Comparison of ENCODE assay signal across 14 cellular contexts in the genomic region with DNA sequence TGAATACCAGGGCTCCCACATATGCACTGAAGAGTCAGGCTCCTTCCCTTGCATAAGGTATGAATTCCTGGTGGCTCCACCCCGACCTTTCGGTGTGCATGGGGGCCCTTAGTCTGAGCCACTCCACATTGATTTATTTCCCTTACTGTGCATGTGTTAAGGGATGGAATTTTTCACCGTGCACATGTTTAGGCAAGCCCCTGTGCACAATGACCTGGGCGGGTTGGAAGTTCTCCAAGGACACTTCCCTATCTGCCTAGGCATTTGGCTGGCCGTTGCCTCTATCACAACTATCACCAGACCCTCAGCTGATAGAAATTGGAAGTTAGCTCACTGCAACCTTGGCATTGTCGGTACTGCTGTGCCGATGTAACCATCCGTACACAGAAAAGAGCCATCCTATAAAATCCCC. TPM values are rescaled to one million over a fixed set of nuclear protein-coding genes. Genes with fewer than 3 reads are reported as not detected.
A peak's percentile ranks its signal among the peaks of the same experiment; 100 is the strongest.
DNase-seq lines count a peak whose midpoint lies in the region; ATAC-seq, FAIRE-seq and TF ChIP-seq lines count a peak whose summit lies in the region.
"Had no signal": no experiment of that assay in that cellular context is flagged by ENCODE, and none has a peak within 500 bp of the region (broad histone marks: within the 10 kb centered on the region; RNA-seq: fewer than 3 reads in every experiment).

No MANE protein-coding gene starts in this region.

- ATAC-seq in RWPE2 (ENCODE audit: low read depth) (peak; percentile 83), GM21526 (IDR thresholded peaks at IDR 0.05; ENCODE audit: low FRiP score, unreplicated experiment) (no peak), HG03457 (IDR thresholded peaks at IDR 0.05; ENCODE audit: unreplicated experiment) (no peak)

- WGBS in esophagus, 2 donors, result 33 to 38% methylated on average over 8 of the region's 8 CpGs
- WGBS in thyroid gland, 2 donors, result 32 to 35% methylated on average over 8 of the region's 8 CpGs

- no peak for FAIRE-seq in H54 (lab: Jason Lieb, UNC)
- FAIRE-seq: endometrium had no signal

- H3K4me1 ChIP-seq in RWPE2 (ENCODE audit: insufficient read depth, poor library complexity, severe bottlenecking), result peaks cover 35% of the 10 kb centered on the region
- H3K4me1 ChIP-seq in esophagus (ENCODE audit: control insufficient read depth in 2 of 2, insufficient read depth in 2 of 2, low read length in 1 of 2), result peaks cover 0 to 11% of the 10 kb centered on the region in 2 donors
- H3K4me1 ChIP-seq in thyroid gland, result peaks cover 16 to 18% of the 10 kb centered on the region in 2 donors

- H3K4me3 ChIP-seq in RWPE2 (ENCODE audit: severe bottlenecking) (no peak overlapping the region), esophagus (ENCODE audit: low read depth in 1 of 2, low read length in 2 of 2) (no peak overlapping the region), thyroid gland (replicated peaks in 1 of 3) (no peak overlapping the region)

- H3K36me3 ChIP-seq in RWPE2 (ENCODE audit: low read depth), result no peaks in the 10 kb centered on the region
- no peaks in the 10 kb centered on the region for H3K36me3 ChIP-seq in esophagus (ENCODE audit: control insufficient read depth in 2 of 2, insufficient read depth in 2 of 2, low read length in 1 of 2)
- no peaks in the 10 kb centered on the region for H3K36me3 ChIP-seq in thyroid gland

- peak overlapping the region; percentile 100 for H3K27ac ChIP-seq in RWPE2 (ENCODE audit: poor library complexity, severe bottlenecking)
- peak overlapping the region; percentile 87 to 91 for H3K27ac ChIP-seq in esophagus (ENCODE audit: low read depth in 2 of 2, low read length in 1 of 2)
- peak overlapping the region in 2 of 3 donors; percentile 8 to 40 for H3K27ac ChIP-seq in thyroid gland

- intact Hi-C loops in thyroid gland (cut with DNase I), result no loop called here

- H3K9me3 ChIP-seq in RWPE2 (ENCODE audit: severe bottlenecking), result no peaks in the 10 kb centered on the region
- H3K9me3 ChIP-seq in esophagus (ENCODE audit: control insufficient read depth in 2 of 2, insufficient read depth in 1 of 2, low read depth in 1 of 2, low read length in 1 of 2), result no peaks in the 10 kb centered on the region
- H3K9me3 ChIP-seq in thyroid gland, result no peaks in the 10 kb centered on the region

- DNase-seq in NCI-H146 (lab: John Stamatoyannopoulos, UW) (peak; percentile 35), NCI-H146 treated with DMSO at 0.1 percent for 48 hours (lab: John Stamatoyannopoulos, UW; ENCODE audit: unreplicated experiment) (no peak), RWPE2 (ENCODE audit: low spot score) (peak; percentile 91), thyroid gland (peak; percentile 44 to 62), H54 (ENCODE audit: insufficient read length, low spot score) (no peak)
- DNase-seq: 8988T, DND-41, NCI-H748 treated with DMSO at 0.1 percent for 48 hours had no signal

- TF ChIP-seq POLR2A in thyroid gland (IDR thresholded peaks at IDR 0.05) (no peak), H54 (IDR thresholded peaks at IDR 0.05; ENCODE audit: low read depth, low read length) (no peak)

- H3K27me3 ChIP-seq in RWPE2 (ENCODE audit: insufficient read depth, poor library complexity, severe bottlenecking), result no peaks in the 10 kb centered on the region
- H3K27me3 ChIP-seq in esophagus (ENCODE audit: control insufficient read depth in 1 of 2, insufficient read depth in 2 of 2, low read length in 2 of 2), result no peaks in the 10 kb centered on the region
- no peaks in the 10 kb centered on the region for H3K27me3 ChIP-seq in thyroid gland

- TF ChIP-seq CTCF in RWPE2 (IDR thresholded peaks at IDR 0.05; ENCODE audit: poor library complexity, severe bottlenecking), result no peak
- no peak for TF ChIP-seq CTCF in thyroid gland (IDR thresholded peaks at IDR 0.05)

RNA-seq across cellular contexts. Expression of a gene that starts 9.7 kb away (rescaled TPM):
- polyA plus RNA-seq in esophagus, result 1,000 to 10,000 TPM in 1 of 2 donors, 100 to 1,000 TPM in 1; 936 to 2,978 TPM
- total RNA-seq in thyroid gland, result 100 to 1,000 TPM; 128 to 573 (median 360) TPM

RNA-seq across cellular contexts. Expression of a gene that starts 14.6 kb away (rescaled TPM):
- polyA plus RNA-seq in esophagus, result under 1 TPM in 1 of 2 donors, not detected in 1; 0.11 TPM
- total RNA-seq in thyroid gland, result 10 to 100 TPM in 1 of 4 donors, 1 to 10 TPM in 3; 2.2 to 12.6 (median 6.5) TPM
- total RNA-seq: skeletal muscle tissue had no signal

RNA-seq across cellular contexts. Expression of a gene that starts 19.5 kb away (rescaled TPM):
- 100 to 1,000 TPM; 145 to 249 TPM for polyA plus RNA-seq in esophagus
- 100 to 1,000 TPM in 2 of 4 donors, 10 to 100 TPM in 2; 57.3 to 251 (median 133) TPM for total RNA-seq in thyroid gland

RNA-seq across cellular contexts. Expression of a gene that starts 22.9 kb away (rescaled TPM):
- 10 to 100 TPM; 10.2 to 27.5 TPM for polyA plus RNA-seq in esophagus
- 1 to 10 TPM in 1 of 4 donors, under 1 TPM in 1, not detected in 2; 0.83 to 1.7 TPM for total RNA-seq in thyroid gland
- total RNA-seq: skeletal muscle tissue; T-helper 2 cell treated with Interferon-gamma antibody and Interleukin-4, amounts not matched to agents 100 ng/mL and 5 ng/mL, for 36 hours had no signal

RNA-seq across cellular contexts. Expression of a gene that starts 39.5 kb away (rescaled TPM):
- 1,000 to 10,000 TPM; 2,831 to 3,591 TPM for polyA plus RNA-seq in esophagus
- 10 to 100 TPM in 1 of 4 donors, 1 to 10 TPM in 3; 2.6 to 10.1 (median 5.9) TPM for total RNA-seq in thyroid gland
- total RNA-seq: skeletal muscle tissue had no signal

Comparison
In these comparisons a context has a peak if more than half of its experiments do, and no peak if none do; other contexts are left out.
1. DNase-seq: peak in NCI-H146 (single experiment), RWPE2 (single experiment) and thyroid gland (2 of 2); none in NCI-H146 treated with DMSO at 0.1 percent for 48 hours (single experiment) and H54 (single experiment).
2. H3K27ac ChIP-seq: peak in every context shown above with its lines; median percentile 100 in RWPE2; 89 in esophagus; 24 in thyroid gland.